Comparison of ENCODE assay signal across 8 cellular contexts in the genomic region with DNA sequence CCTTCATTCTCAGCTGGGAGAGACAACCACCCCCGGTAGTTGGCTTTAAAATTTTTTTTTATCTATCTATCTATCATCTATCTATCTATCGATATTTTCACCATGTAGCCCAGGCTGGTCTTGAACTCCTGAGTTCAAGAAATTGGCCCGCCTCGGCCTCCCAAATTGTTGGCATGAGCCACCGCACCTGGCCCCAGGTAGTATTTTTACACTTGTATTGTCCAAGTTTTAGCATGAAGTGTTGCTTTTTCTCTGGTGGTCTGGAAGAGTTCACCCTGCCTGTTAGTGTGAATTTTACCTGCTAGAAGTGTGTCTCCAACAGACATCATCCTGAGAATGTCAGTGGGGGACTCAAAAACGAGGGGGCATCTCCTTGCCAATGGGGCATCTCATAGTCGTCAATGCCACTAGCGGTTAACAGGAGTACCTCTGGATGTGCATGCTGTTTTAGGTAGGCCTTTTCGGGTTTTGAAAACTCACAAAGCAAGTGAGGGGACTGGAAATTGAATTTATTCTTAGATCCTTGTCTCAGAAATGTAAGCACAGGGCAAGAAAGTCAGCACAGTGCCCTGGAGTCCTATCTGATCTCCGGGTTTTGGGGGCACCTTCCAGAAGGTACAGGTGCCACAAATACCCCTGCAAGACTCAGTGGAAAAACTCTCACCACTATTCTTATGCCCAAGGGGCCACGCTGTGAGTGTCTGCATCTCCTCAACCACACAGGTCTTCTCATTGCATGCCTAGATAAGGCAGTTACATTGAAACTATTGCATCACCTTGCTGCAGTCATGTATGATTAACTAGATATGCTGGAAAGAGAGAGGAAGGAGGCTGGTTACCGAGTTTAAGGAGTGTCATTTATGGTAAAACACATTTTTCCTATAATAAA. TPM values are rescaled to one million over a fixed set of nuclear protein-coding genes. Genes with fewer than 3 reads are reported as not detected.
A peak's percentile ranks its signal among the peaks of the same experiment; 100 is the strongest.
DNase-seq lines count a peak whose midpoint lies in the region; ATAC-seq and TF ChIP-seq lines count a peak whose summit lies in the region.

No MANE protein-coding gene starts in this region.

- ATAC-seq in GM19372 (IDR thresholded peaks at IDR 0.05; ENCODE audit: low read depth, unreplicated experiment) (peak; percentile 77), HG03354 (IDR thresholded peaks at IDR 0.05; ENCODE audit: poor library complexity, severe bottlenecking, unreplicated experiment) (peak; percentile 82), mucosa of descending colon (peak; percentile 95)

- DNase-seq in CD1c-positive myeloid dendritic cell (ENCODE audit: extremely low spot score) (peak; percentile 66), mucosa of descending colon (no peak), thyroid gland (no peak), NCI-H524 treated with DMSO at 0.1 percent for 48 hours (lab: John Stamatoyannopoulos, UW) (no peak), BE2C (no peak)
- peak; percentile 41 for DNase-seq in activated CD4-positive, alpha-beta memory T cell treated with anti-CD3 and anti-CD28 coated beads, Interleukin-2, amount 10 ng/mL, durations not matched to agents 7 days and 5 days

- H3K27me3 ChIP-seq in thyroid gland (no peaks in the 10 kb centered on the region), BE2C (no peaks in the 10 kb centered on the region)

- H3K4me1 Mint-ChIP-seq in activated CD4-positive, alpha-beta memory T cell treated with anti-CD3 and anti-CD28 coated beads, Interleukin-2, amount 10 ng/mL, durations not matched to agents 7 days and 5 days: peaks cover 55% of the 10 kb centered on the region

- H3K27ac Mint-ChIP-seq in activated CD4-positive, alpha-beta memory T cell treated with anti-CD3 and anti-CD28 coated beads, Interleukin-2, amount 10 ng/mL, durations not matched to agents 7 days and 5 days: peak overlapping the region; percentile 89

- H3K9me3 ChIP-seq in mucosa of descending colon (no peaks in the 10 kb centered on the region), thyroid gland (no peaks in the 10 kb centered on the region), BE2C (no peaks in the 10 kb centered on the region)

- WGBS in thyroid gland, 2 donors: 90 to 91% methylated on average over 12 of the region's 12 CpGs

- no peaks in the 10 kb centered on the region for H3K4me1 ChIP-seq in mucosa of descending colon (ENCODE audit: low read depth)
- H3K4me1 ChIP-seq in thyroid gland: no peaks in the 10 kb centered on the region
- H3K4me1 ChIP-seq in BE2C: no peaks in the 10 kb centered on the region

- no peaks in the 10 kb centered on the region for H3K27me3 Mint-ChIP-seq in activated CD4-positive, alpha-beta memory T cell treated with anti-CD3 and anti-CD28 coated beads, Interleukin-2, amount 10 ng/mL, durations not matched to agents 7 days and 5 days

- intact Hi-C loops in mucosa of descending colon (cut with DNase I, micrococcal nuclease): no loop called here
- intact Hi-C loops in thyroid gland (cut with DNase I): no loop called here

- POLR2A ChIA-PET in activated CD4-positive, alpha-beta memory T cell treated with anti-CD3 and anti-CD28 coated beads, Interleukin-2, amount 10 ng/mL, durations not matched to agents 7 days and 5 days (lab: Charles Lee): no interaction called here

- no peak overlapping the region for H3K27ac ChIP-seq in thyroid gland

- TF ChIP-seq POLR2A in thyroid gland (IDR thresholded peaks at IDR 0.05): no peak

- H3K4me3 ChIP-seq in mucosa of descending colon (no peak overlapping the region), thyroid gland (replicated peaks in 1 of 3) (no peak overlapping the region), BE2C (ENCODE audit: low read depth, low read length) (no peak overlapping the region)

- H3K4me3 Mint-ChIP-seq in activated CD4-positive, alpha-beta memory T cell treated with anti-CD3 and anti-CD28 coated beads, Interleukin-2, amount 10 ng/mL, durations not matched to agents 7 days and 5 days: peak overlapping the region; percentile 66

- CTCF ChIA-PET in activated CD4-positive, alpha-beta memory T cell treated with anti-CD3 and anti-CD28 coated beads, Interleukin-2, amount 10 ng/mL, durations not matched to agents 7 days and 5 days (lab: Charles Lee): no interaction called here

- H3K36me3 ChIP-seq in mucosa of descending colon (ENCODE audit: low read depth) (no peaks in the 10 kb centered on the region), thyroid gland (no peaks in the 10 kb centered on the region), BE2C (no peaks in the 10 kb centered on the region)

- H3K36me3 Mint-ChIP-seq in activated CD4-positive, alpha-beta memory T cell treated with anti-CD3 and anti-CD28 coated beads, Interleukin-2, amount 10 ng/mL, durations not matched to agents 7 days and 5 days (ENCODE audit: low read depth): peaks cover 4% of the 10 kb centered on the region

- H3K9me3 Mint-ChIP-seq in activated CD4-positive, alpha-beta memory T cell treated with anti-CD3 and anti-CD28 coated beads, Interleukin-2, amount 10 ng/mL, durations not matched to agents 7 days and 5 days: no peaks in the 10 kb centered on the region

- TF ChIP-seq CTCF in mucosa of descending colon (IDR thresholded peaks at IDR 0.05) (no peak), thyroid gland (IDR thresholded peaks at IDR 0.05) (no peak), BE2C (IDR thresholded peaks at IDR 0.05; ENCODE audit: low read depth, low read length) (no peak)

RNA-seq across cellular contexts. Expression of a gene that starts 37.1 kb away (rescaled TPM):
- 100 to 1,000 TPM; 143 to 144 TPM for total RNA-seq in activated CD4-positive, alpha-beta memory T cell treated with anti-CD3 and anti-CD28 coated beads, Interleukin-2, amount 10 ng/mL, durations not matched to agents 7 days and 5 days
- total RNA-seq in mucosa of descending colon (10 to 100 TPM; 49.3 to 65.2 (median 55.8) TPM), thyroid gland (1 to 10 TPM; 5.9 to 7.8 (median 7.3) TPM)
- 0.49 TPM for polyA plus RNA-seq in BE2C (2012; ENCODE audit: insufficient read depth, insufficient read length, low read depth)

Comparison
In these comparisons a context has a peak if more than half of its experiments do, and no peak if none do; other contexts are left out.
1. DNase-seq: peak in CD1c-positive myeloid dendritic cell (single experiment) and activated CD4-positive, alpha-beta memory T cell treated with anti-CD3 and anti-CD28 coated beads, Interleukin-2, amount 10 ng/mL, durations not matched to agents 7 days and 5 days (single experiment); none in mucosa of descending colon (0 of 3), thyroid gland (0 of 2), NCI-H524 treated with DMSO at 0.1 percent for 48 hours (single experiment) and BE2C (single experiment).
2. RNA of a gene that starts 37.1 kb away (total RNA-seq): 143 to 144 TPM in activated CD4-positive, alpha-beta memory T cell treated with anti-CD3 and anti-CD28 coated beads, Interleukin-2, amount 10 ng/mL, durations not matched to agents 7 days and 5 days and 49.3 to 65.2 TPM in mucosa of descending colon; 5.9 to 7.8 TPM in thyroid gland; every median in the first group is over 4 times any median in the second.
3. Peak in every context shown above with its lines, with median percentiles within 50 percentile points of each other: ATAC-seq.